In genomic region chr15:78734441-78735064, GRCh38 we compare ENCODE assay signal across 25 cellular contexts.
DNase-seq lines count a peak whose midpoint lies in the region; ATAC-seq and TF ChIP-seq lines count a peak whose summit lies in the region.
"Had no signal": no experiment of that assay in that cellular context is flagged by ENCODE, and none has a peak within 500 bp of the region (broad histone marks: within the 10 kb centered on the region; RNA-seq: fewer than 3 reads in every experiment).

No MANE protein-coding gene starts in this region.

- no peak for ATAC-seq in lung (ENCODE audit: insufficient read depth, low FRiP score)
- ATAC-seq: HCT116, K562, PC-3, Right ventricle myocardium inferior had no signal

- H3K4me1 Mint-ChIP-seq in activated CD4-positive, alpha-beta memory T cell treated with anti-CD3 and anti-CD28 coated beads, Interleukin-2, amount 10 ng/mL, durations not matched to agents 7 days and 5 days = peaks cover 2% of the 10 kb centered on the region
- peaks cover 8% of the 10 kb centered on the region for H3K4me1 Mint-ChIP-seq in type B pancreatic cell (ENCODE audit: unreplicated experiment)
- peaks cover 0 to 1% (median 0%) of the 10 kb centered on the region in 4 donors for H3K4me1 Mint-ChIP-seq in CD4-positive, alpha-beta memory T cell

- H3K36me3 Mint-ChIP-seq in activated CD4-positive, alpha-beta memory T cell treated with anti-CD3 and anti-CD28 coated beads, Interleukin-2, amount 10 ng/mL, durations not matched to agents 7 days and 5 days (ENCODE audit: low read depth) = no peaks in the 10 kb centered on the region
- no peaks in the 10 kb centered on the region for H3K36me3 Mint-ChIP-seq in type B pancreatic cell
- no peaks in the 10 kb centered on the region for H3K36me3 Mint-ChIP-seq in CD4-positive, alpha-beta memory T cell

- POLR2A ChIA-PET in activated CD4-positive, alpha-beta memory T cell treated with anti-CD3 and anti-CD28 coated beads, Interleukin-2, amount 10 ng/mL, durations not matched to agents 7 days and 5 days (lab: Charles Lee) = no interaction called here
- POLR2A ChIA-PET in CD4-positive, alpha-beta memory T cell (lab: Charles Lee; ENCODE audit: partially characterized antibody) = no interaction called here

- WGBS in lung, 2 donors = 83 to 95% methylated on average over 8 of the region's 8 CpGs

- DNase-seq in activated CD8-positive, alpha-beta memory T cell treated with anti-CD3 and anti-CD28 coated beads, Interleukin-2, amount 50 U/mL, for 48 hours = peak; percentile 15
- DNase-seq in activated CD8-positive, alpha-beta memory T cell treated with anti-CD3 and anti-CD28 coated beads, Interleukin-2, amount 50 U/mL, for 4 hours = no peak
- DNase-seq in activated CD4-positive, alpha-beta memory T cell treated with anti-CD3 and anti-CD28 coated beads, Interleukin-2, amount 10 ng/mL, durations not matched to agents 7 days and 5 days = peak; percentile 6
- DNase-seq in lung (ENCODE audit: low spot score) = peak; percentile 17
- DNase-seq in type B pancreatic cell (ENCODE audit: extremely low spot score, unreplicated experiment) = peak; percentile 45
- no peak for DNase-seq in retina
- no peak for DNase-seq in stimulated activated naive CD4-positive, alpha-beta T cell treated with Interleukin-2 at 50 U/mL for 16 hours (lab: John Stamatoyannopoulos, UW)
- no peak for DNase-seq in CD4-positive, alpha-beta memory T cell
- DNase-seq: 8988T, DMS153, DND-41, Kasumi-1, MV-4-11, NCI-H1105, NCI-H146, NCI-H1930, NCI-H2107, NCI-H446, NCI-H524 treated with DMSO at 0.1 percent for 48 hours, NCI-H774, PC-3 had no signal

- no peak overlapping the region for H3K4me3 Mint-ChIP-seq in activated CD4-positive, alpha-beta memory T cell treated with anti-CD3 and anti-CD28 coated beads, Interleukin-2, amount 10 ng/mL, durations not matched to agents 7 days and 5 days
- H3K4me3 Mint-ChIP-seq in type B pancreatic cell = no peak overlapping the region
- H3K4me3 Mint-ChIP-seq in CD4-positive, alpha-beta memory T cell = peak overlapping the region in 1 of 8 donors; percentile 71

- no peaks in the 10 kb centered on the region for H3K9me3 Mint-ChIP-seq in activated CD4-positive, alpha-beta memory T cell treated with anti-CD3 and anti-CD28 coated beads, Interleukin-2, amount 10 ng/mL, durations not matched to agents 7 days and 5 days
- H3K9me3 Mint-ChIP-seq in type B pancreatic cell = no peaks in the 10 kb centered on the region
- H3K9me3 Mint-ChIP-seq in CD4-positive, alpha-beta memory T cell = no peaks in the 10 kb centered on the region

- no peak overlapping the region for H3K27ac ChIP-seq in lung (ENCODE audit: low read depth in 1 of 2, low read length in 1 of 2)
- no peak overlapping the region for H3K27ac ChIP-seq in CD4-positive, alpha-beta memory T cell (ENCODE audit: low read depth, low read length)
- H3K27ac ChIP-seq: SJSA1 had no signal

- no peaks in the 10 kb centered on the region for H3K36me3 ChIP-seq in lung (ENCODE audit: control insufficient read depth in 2 of 2, insufficient read depth in 2 of 2, low read length in 2 of 2)
- H3K36me3 ChIP-seq in CD4-positive, alpha-beta memory T cell (ENCODE audit: insufficient read depth, low read length) = no peaks in the 10 kb centered on the region
- H3K36me3 ChIP-seq: SJSA1 had no signal

- H3K27me3 ChIP-seq in lung (ENCODE audit: control insufficient read depth, insufficient read depth) = no peaks in the 10 kb centered on the region
- no peaks in the 10 kb centered on the region for H3K27me3 ChIP-seq in CD4-positive, alpha-beta memory T cell (ENCODE audit: insufficient read depth, low read length)
- H3K27me3 ChIP-seq: SJSA1 had no signal

- H3K4me1 ChIP-seq in lung (ENCODE audit: control insufficient read depth in 2 of 2, insufficient read depth in 2 of 2, low read length in 2 of 2) = no peaks in the 10 kb centered on the region
- no peaks in the 10 kb centered on the region for H3K4me1 ChIP-seq in CD4-positive, alpha-beta memory T cell (ENCODE audit: insufficient read depth, low read length)
- H3K4me1 ChIP-seq: SJSA1 had no signal

- intact Hi-C loops in CD4-positive, alpha-beta memory T cell (cut with micrococcal nuclease) = no loop called here

- H3K9me3 ChIP-seq in lung (ENCODE audit: control insufficient read depth in 2 of 2, insufficient read depth in 1 of 2, low read length in 1 of 2) = no peaks in the 10 kb centered on the region
- no peaks in the 10 kb centered on the region for H3K9me3 ChIP-seq in CD4-positive, alpha-beta memory T cell (ENCODE audit: control insufficient read depth in 1 of 2, low read length in 2 of 2)
- H3K9me3 ChIP-seq: SJSA1 had no signal

- no peak overlapping the region for H3K27ac Mint-ChIP-seq in activated CD4-positive, alpha-beta memory T cell treated with anti-CD3 and anti-CD28 coated beads, Interleukin-2, amount 10 ng/mL, durations not matched to agents 7 days and 5 days
- no peak overlapping the region for H3K27ac Mint-ChIP-seq in type B pancreatic cell
- no peak overlapping the region for H3K27ac Mint-ChIP-seq in CD4-positive, alpha-beta memory T cell

- TF ChIP-seq CTCF in lung (IDR thresholded peaks at IDR 0.05; ENCODE audit: control extremely low read depth, extremely low read depth) (no peak), type B pancreatic cell (conservative IDR thresholded peaks at IDR 0.05) (no peak)

- no peak overlapping the region for H3K4me3 ChIP-seq in lung
- H3K4me3 ChIP-seq in CD4-positive, alpha-beta memory T cell (ENCODE audit: low read length in 2 of 2) = no peak overlapping the region
- H3K4me3 ChIP-seq: K562, SJSA1 had no signal

- peaks cover 34% of the 10 kb centered on the region for H3K27me3 Mint-ChIP-seq in activated CD4-positive, alpha-beta memory T cell treated with anti-CD3 and anti-CD28 coated beads, Interleukin-2, amount 10 ng/mL, durations not matched to agents 7 days and 5 days
- H3K27me3 Mint-ChIP-seq in type B pancreatic cell = peaks cover 36% of the 10 kb centered on the region
- peaks cover 8 to 14% of the 10 kb centered on the region in 2 donors for H3K27me3 Mint-ChIP-seq in CD4-positive, alpha-beta memory T cell

- CTCF ChIA-PET in activated CD4-positive, alpha-beta memory T cell treated with anti-CD3 and anti-CD28 coated beads, Interleukin-2, amount 10 ng/mL, durations not matched to agents 7 days and 5 days (lab: Charles Lee) = no interaction called here
- CTCF ChIA-PET in CD4-positive, alpha-beta memory T cell (lab: Charles Lee; ENCODE audit: partially characterized antibody) = no interaction called here

Comparison
In these comparisons a context has a peak if more than half of its experiments do, and no peak if none do; other contexts are left out.
1. DNase-seq: peak in activated CD8-positive, alpha-beta memory T cell treated with anti-CD3 and anti-CD28 coated beads, Interleukin-2, amount 50 U/mL, for 48 hours (single experiment), activated CD4-positive, alpha-beta memory T cell treated with anti-CD3 and anti-CD28 coated beads, Interleukin-2, amount 10 ng/mL, durations not matched to agents 7 days and 5 days (single experiment), lung (single experiment) and type B pancreatic cell (single experiment); none in activated CD8-positive, alpha-beta memory T cell treated with anti-CD3 and anti-CD28 coated beads, Interleukin-2, amount 50 U/mL, for 4 hours (single experiment), retina (single experiment), stimulated activated naive CD4-positive, alpha-beta T cell treated with Interleukin-2 at 50 U/mL for 16 hours (single experiment) and CD4-positive, alpha-beta memory T cell (0 of 5).